In the genomic region with DNA sequence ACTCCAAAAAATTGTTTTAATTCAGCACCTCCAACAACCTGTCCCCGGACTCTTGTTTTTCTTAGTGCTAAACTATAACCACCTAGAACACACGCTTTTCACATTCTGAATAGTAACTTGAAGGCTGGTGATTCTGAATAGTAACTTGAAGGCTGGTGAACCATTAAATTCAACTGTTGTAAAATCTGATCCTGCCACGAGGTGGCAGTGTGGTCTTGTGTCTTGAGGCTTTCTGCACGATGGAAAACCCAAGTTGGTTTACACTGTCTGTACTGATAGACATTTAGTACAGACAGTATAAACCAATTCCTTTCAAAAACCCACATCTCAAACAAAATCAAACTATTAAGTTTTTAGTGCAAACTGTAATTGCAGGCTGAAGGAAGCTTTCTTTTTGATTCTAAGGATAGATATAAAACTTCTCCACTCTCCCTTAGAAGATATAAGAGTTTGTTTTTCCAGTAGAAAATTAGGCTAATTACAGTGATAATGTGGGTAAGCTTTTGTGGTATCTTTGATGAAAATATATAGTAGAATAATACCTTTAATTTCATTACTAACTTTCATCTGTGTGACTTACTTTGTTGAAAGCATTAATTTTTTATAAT, we compare ENCODE assay signal across 8 cellular contexts. TPM values are rescaled to one million over a fixed set of nuclear protein-coding genes. Genes with fewer than 3 reads are reported as not detected.
DNase-seq lines count a peak whose midpoint lies in the region; ATAC-seq, FAIRE-seq and TF ChIP-seq lines count a peak whose summit lies in the region.

No MANE protein-coding gene starts in this region.

- TF ChIP-seq POLR2A in esophagus muscularis mucosa (IDR thresholded peaks at IDR 0.05; ENCODE audit: low read depth), result no peak

- H2AFZ ChIP-seq in OCI-LY7 (ENCODE audit: low read length), result no peak overlapping the region

- peaks cover 7% of the 10 kb centered on the region for H3K36me3 Mint-ChIP-seq in natural killer cell treated with Interleukin-12 subunit alpha and Interleukin-12 subunit beta and Interleukin-15 and Interleukin-18, amount 100 ng/mL, for 72 hours
- H3K36me3 Mint-ChIP-seq in stimulated activated naive B cell treated with anti-CD40 and anti-IgM and Interleukin-4, amounts not matched to agents 10 μg/mL and 1 μg/mL and 100 μg/mL, for 72 hours, result peaks cover 9 to 15% of the 10 kb centered on the region in 2 donors

- WGBS in esophagus muscularis mucosa, result 7% methylated on average over 4 of the region's 4 CpGs

- H3K9me3 ChIP-seq in OCI-LY7 (ENCODE audit: low read length) (peaks cover 15% of the 10 kb centered on the region), esophagus muscularis mucosa (peaks cover 0 to 14% (median 14%) of the 10 kb centered on the region in 4 donors)

- TF ChIP-seq CTCF in D721Med (IDR thresholded peaks at IDR 0.05; ENCODE audit: insufficient read depth, missing control alignments) (peak; percentile 94), OCI-LY7 (conservative IDR thresholded peaks at IDR 0.05; ENCODE audit: low read length) (peak; percentile 93), esophagus muscularis mucosa (IDR thresholded peaks at IDR 0.05) (peak; percentile 82 to 86 (median 83))

- H3K36me3 ChIP-seq in OCI-LY7 (ENCODE audit: insufficient read depth, low read length), result no peaks in the 10 kb centered on the region
- H3K36me3 ChIP-seq in esophagus muscularis mucosa, result no peaks in the 10 kb centered on the region

- peak in 1 of 2 donors; percentile 55 for ATAC-seq in natural killer cell treated with Interleukin-12 subunit alpha and Interleukin-12 subunit beta and Interleukin-15 and Interleukin-18, amount 100 ng/mL, for 72 hours
- ATAC-seq in stimulated activated naive B cell treated with anti-CD40 and anti-IgM and Interleukin-4, amounts not matched to agents 10 μg/mL and 1 μg/mL and 100 μg/mL, for 72 hours (replicated peaks), result peak; percentile 78 to 84

- BruUV-seq in OCI-LY7 (replicated peaks; lab: Mats Ljungman, UMichigan), result no TSS peak

- peak; percentile 74 for FAIRE-seq in D721Med (lab: Jason Lieb, UNC)

- H3K4me3 Mint-ChIP-seq in natural killer cell treated with Interleukin-12 subunit alpha and Interleukin-12 subunit beta and Interleukin-15 and Interleukin-18, amount 100 ng/mL, for 72 hours, result no peak overlapping the region
- H3K4me3 Mint-ChIP-seq in stimulated activated naive B cell treated with anti-CD40 and anti-IgM and Interleukin-4, amounts not matched to agents 10 μg/mL and 1 μg/mL and 100 μg/mL, for 72 hours, result no peak overlapping the region

- peak; percentile 40 for DNase-seq in D721Med (ENCODE audit: insufficient read length, low spot score)
- peak; percentile 78 for DNase-seq in HuH-7 (ENCODE audit: low spot score)
- peak; percentile 79 for DNase-seq in OCI-LY7 (ENCODE audit: low spot score)
- DNase-seq in activated T-cell treated with anti-CD3 and anti-CD28 coated beads for 4 hours, result peak; percentile 67
- DNase-seq in esophagus muscularis mucosa (ENCODE audit: extremely low spot score), result no peak
- DNase-seq in natural killer cell treated with Interleukin-12 subunit alpha and Interleukin-12 subunit beta and Interleukin-15 and Interleukin-18, amount 100 ng/mL, for 72 hours (ENCODE audit: low spot score), result peak; percentile 84
- DNase-seq in stimulated activated naive B cell treated with anti-CD40 and anti-IgM and Interleukin-4, amounts not matched to agents 10 μg/mL and 1 μg/mL and 100 μg/mL, for 72 hours, result peak; percentile 49
- no peak for DNase-seq in cortex of kidney (lab: John Stamatoyannopoulos, UW)

- H3K4me3 ChIP-seq in OCI-LY7 (ENCODE audit: low read depth, low read length, poor library complexity, severe bottlenecking), result no peak overlapping the region
- no peak overlapping the region for H3K4me3 ChIP-seq in esophagus muscularis mucosa

- H3K27ac ChIP-seq in OCI-LY7 (ENCODE audit: low read depth, low read length, poor library complexity, severe bottlenecking), result no peak overlapping the region
- no peak overlapping the region for H3K27ac ChIP-seq in esophagus muscularis mucosa (replicated peaks in 1 of 4)

- no peaks in the 10 kb centered on the region for H3K27me3 ChIP-seq in esophagus muscularis mucosa

- H3K9me2 ChIP-seq in OCI-LY7 (ENCODE audit: insufficient read depth, low read length), result no peaks in the 10 kb centered on the region

- CTCF ChIA-PET in OCI-LY7 (lab: Charles Lee; ENCODE audit: unreplicated experiment), result interaction anchor here (0.6 kb wide), 1 partner anchor 100 kb away, joined by 3 read pairs; no protein-coding TSS in a partner anchor

- H3K27me3 Mint-ChIP-seq in natural killer cell treated with Interleukin-12 subunit alpha and Interleukin-12 subunit beta and Interleukin-15 and Interleukin-18, amount 100 ng/mL, for 72 hours, result peaks cover 27 to 28% of the 10 kb centered on the region in 2 donors
- H3K27me3 Mint-ChIP-seq in stimulated activated naive B cell treated with anti-CD40 and anti-IgM and Interleukin-4, amounts not matched to agents 10 μg/mL and 1 μg/mL and 100 μg/mL, for 72 hours, result peaks cover 32 to 37% of the 10 kb centered on the region in 2 donors

- no peaks in the 10 kb centered on the region for H4K20me1 ChIP-seq in OCI-LY7 (ENCODE audit: insufficient read depth, low read length)

- H3K9me3 Mint-ChIP-seq in natural killer cell treated with Interleukin-12 subunit alpha and Interleukin-12 subunit beta and Interleukin-15 and Interleukin-18, amount 100 ng/mL, for 72 hours, result no peaks in the 10 kb centered on the region
- peaks cover 2 to 7% of the 10 kb centered on the region in 2 donors for H3K9me3 Mint-ChIP-seq in stimulated activated naive B cell treated with anti-CD40 and anti-IgM and Interleukin-4, amounts not matched to agents 10 μg/mL and 1 μg/mL and 100 μg/mL, for 72 hours

- no peaks in the 10 kb centered on the region for H3K79me2 ChIP-seq in OCI-LY7 (ENCODE audit: insufficient read depth, low read depth, low read length)

- H3K4me1 ChIP-seq in OCI-LY7 (ENCODE audit: insufficient read depth, low read length, poor library complexity, severe bottlenecking) (peaks cover 2% of the 10 kb centered on the region), esophagus muscularis mucosa (peaks cover 0 to 20% (median 6%) of the 10 kb centered on the region in 4 donors)

- peaks cover 4 to 31% of the 10 kb centered on the region in 2 donors for H3K4me1 Mint-ChIP-seq in natural killer cell treated with Interleukin-12 subunit alpha and Interleukin-12 subunit beta and Interleukin-15 and Interleukin-18, amount 100 ng/mL, for 72 hours (ENCODE audit: low read depth in 2 of 2)
- peaks cover 16 to 26% of the 10 kb centered on the region in 2 donors for H3K4me1 Mint-ChIP-seq in stimulated activated naive B cell treated with anti-CD40 and anti-IgM and Interleukin-4, amounts not matched to agents 10 μg/mL and 1 μg/mL and 100 μg/mL, for 72 hours

- POLR2A ChIA-PET in OCI-LY7 (lab: Charles Lee), result no interaction called here

- intact Hi-C loops in OCI-LY7 (cut with micrococcal nuclease; ENCODE audit: unreplicated experiment), result loop anchor here (1.0 to 10.0 kb wide), 3 partner anchors 53 to 549 kb away; no protein-coding TSS in a partner anchor
- intact Hi-C loops in esophagus muscularis mucosa (cut with DNase I), result loop anchor here (2.0 kb wide), 1 partner anchor 547 kb away; no protein-coding TSS in a partner anchor

- H3K27ac Mint-ChIP-seq in natural killer cell treated with Interleukin-12 subunit alpha and Interleukin-12 subunit beta and Interleukin-15 and Interleukin-18, amount 100 ng/mL, for 72 hours, result no peak overlapping the region
- H3K27ac Mint-ChIP-seq in stimulated activated naive B cell treated with anti-CD40 and anti-IgM and Interleukin-4, amounts not matched to agents 10 μg/mL and 1 μg/mL and 100 μg/mL, for 72 hours, result no peak overlapping the region

- no peak for TF ChIP-seq EP300 in esophagus muscularis mucosa (IDR thresholded peaks at IDR 0.05)

- no peak overlapping the region for H3K4me2 ChIP-seq in OCI-LY7 (ENCODE audit: low read length)

RNA-seq across cellular contexts. Expression of gene VAPA, which starts 57.6 kb away (rescaled TPM):
- 176 and 184 TPM in 2 replicates for total RNA-seq in OCI-LY7 (2014; rRNA removed; shearing (Covaris generic))
- total RNA-seq in OCI-LY7 (2022) (139 and 151 TPM in 2 replicates), esophagus muscularis mucosa (100 to 1,000 TPM; 198 to 336 (median 260) TPM)
- 100 to 1,000 TPM; 146 to 153 TPM for total RNA-seq in natural killer cell treated with Interleukin-12 subunit alpha and Interleukin-12 subunit beta and Interleukin-15 and Interleukin-18, amount 100 ng/mL, for 72 hours

Comparison
In these comparisons a context has a peak if more than half of its experiments do, and no peak if none do; other contexts are left out.
1. DNase-seq: peak in D721Med (single experiment), HuH-7 (single experiment), OCI-LY7 (single experiment), activated T-cell treated with anti-CD3 and anti-CD28 coated beads for 4 hours (single experiment), natural killer cell treated with Interleukin-12 subunit alpha and Interleukin-12 subunit beta and Interleukin-15 and Interleukin-18, amount 100 ng/mL, for 72 hours (single experiment) and stimulated activated naive B cell treated with anti-CD40 and anti-IgM and Interleukin-4, amounts not matched to agents 10 μg/mL and 1 μg/mL and 100 μg/mL, for 72 hours (single experiment); none in esophagus muscularis mucosa (single experiment) and cortex of kidney (single experiment).
2. Peak in every context shown above with its lines, with median percentiles within 50 percentile points of each other: CTCF ChIP-seq.